Comparison of ENCODE assay signal across 30 cellular contexts in the genomic region with DNA sequence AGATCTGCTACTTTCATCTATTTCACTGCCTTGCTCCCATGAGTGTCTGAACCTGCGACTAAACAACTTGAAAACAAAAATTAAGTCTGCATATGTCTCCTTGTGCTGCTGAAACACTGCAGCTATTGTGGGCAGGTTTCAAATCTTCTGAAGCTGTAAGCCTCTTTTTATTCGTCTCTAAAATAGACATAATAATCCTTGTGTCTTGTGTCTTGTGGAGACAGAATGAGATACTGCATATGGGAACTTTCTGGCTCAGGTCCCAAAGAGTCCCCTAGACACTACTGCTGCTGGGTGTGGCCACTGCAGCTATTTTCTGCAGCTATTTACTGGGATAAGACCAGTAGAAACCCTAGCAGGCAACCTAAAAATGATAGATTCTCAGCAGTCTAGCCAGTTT.
"Had no signal": no experiment of that assay in that cellular context is flagged by ENCODE, and none has a peak within 500 bp of the region (broad histone marks: within the 10 kb centered on the region; RNA-seq: fewer than 3 reads in every experiment).

No MANE protein-coding gene starts in this region.

- H3K4me2 ChIP-seq: KMS-11 had no signal

- H3K27me3 ChIP-seq: adrenal gland had no signal

- FAIRE-seq: bronchial epithelial cell had no signal

- H3K4me3 ChIP-seq: adrenal gland had no signal

- H3K27ac ChIP-seq: adrenal gland, KMS-11, VCaP had no signal

- DNase-seq: activated B cell treated with CpG ODN at 0.5 μM for 24 hours; activated CD4-positive, alpha-beta memory T cell treated with anti-CD3 and anti-CD28 coated beads for 36 hours; activated CD4-positive, alpha-beta T cell treated with anti-CD3 and anti-CD28 coated beads for 4 hours; activated CD4-positive, alpha-beta T cell treated with anti-CD3 and anti-CD28 coated beads, Interleukin-2, amount 50 U/mL, for 1 hour; activated CD4-positive, CD25-positive, alpha-beta regulatory T cell treated with anti-CD3 and anti-CD28 coated beads, Interleukin-2, amount 50 U/mL, for 72 hours; activated CD8-positive, alpha-beta memory T cell treated with anti-CD3 and anti-CD28 coated beads, Interleukin-2, amount 50 U/mL, for 4 hours; activated gamma-delta T cell treated with Interleukin-2 at 50 U/mL for 16 hours; activated naive CD4-positive, alpha-beta T cell treated with anti-CD3 and anti-CD28 coated beads for 36 hours; activated T-cell treated with anti-CD3 and anti-CD28 coated beads for 4 hours; activated T-cell treated with anti-CD3 and anti-CD28 coated beads, Interleukin-2, amount 50 U/mL, for 4 hours; adrenal gland; central memory CD4-positive, alpha-beta T cell; MM.1S; MV-4-11; NCI-H1092; NCI-H187 treated with DMSO at 0.1 percent for 48 hours; NCI-H2081; NCI-H2171 treated with DMSO at 0.1 percent for 48 hours; NCI-H2227 treated with DMSO at 0.1 percent for 48 hours; NCI-H446; NCI-H510A treated with DMSO at 0.1 percent for 48 hours; NCI-H526 treated with DMSO at 0.1 percent for 48 hours; SIG-M5; SW 1271; T-helper 1 cell; T-helper 2 cell; T-helper 9 cell had no signal

- H3K9me3 ChIP-seq: adrenal gland had no signal

- H3K36me3 ChIP-seq: adrenal gland had no signal

- H3K9ac ChIP-seq: KMS-11 had no signal
